Comparison of ENCODE assay signal across 10 cellular contexts in the genomic region with DNA sequence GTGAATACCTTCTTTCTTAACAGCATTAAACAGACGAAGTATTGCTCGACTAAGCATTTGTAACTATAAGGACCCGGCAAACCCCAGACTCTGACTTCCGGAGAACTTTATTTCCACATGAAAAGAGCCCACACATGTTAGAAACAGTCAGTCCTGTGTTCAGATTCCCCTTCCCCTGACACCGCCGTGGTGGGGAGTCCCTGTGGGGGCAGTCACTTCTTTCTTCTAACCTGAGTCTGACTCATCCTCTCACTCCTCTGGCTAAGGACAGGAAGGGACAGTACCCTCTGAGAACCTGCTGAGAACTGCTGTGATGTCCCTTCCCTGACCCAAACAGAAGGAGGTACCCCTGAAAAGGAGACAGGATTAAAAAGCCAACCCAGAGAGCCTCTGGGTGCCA.
DNase-seq lines count a peak whose midpoint lies in the region; ATAC-seq, FAIRE-seq and TF ChIP-seq lines count a peak whose summit lies in the region.
"Had no signal": no experiment of that assay in that cellular context is flagged by ENCODE, and none has a peak within 500 bp of the region (broad histone marks: within the 10 kb centered on the region; RNA-seq: fewer than 3 reads in every experiment).

No MANE protein-coding gene starts in this region.

- peak overlapping the region; percentile 70 to 95 (median 86) for H3K27ac ChIP-seq in pancreas
- H3K27ac ChIP-seq in vagina = peak overlapping the region; percentile 62
- H3K27ac ChIP-seq: right lobe of liver had no signal

- no peak for TF ChIP-seq POLR2A in vagina (IDR thresholded peaks at IDR 0.05)

- H3K27me3 ChIP-seq in pancreas = no peaks in the 10 kb centered on the region
- H3K27me3 ChIP-seq in vagina = no peaks in the 10 kb centered on the region
- H3K27me3 ChIP-seq: right lobe of liver had no signal

- intact Hi-C loops in pancreas (cut with DNase I) = no loop called here
- intact Hi-C loops in vagina (cut with DNase I) = no loop called here

- H3K36me3 ChIP-seq in pancreas (no peaks in the 10 kb centered on the region), vagina (no peaks in the 10 kb centered on the region)
- H3K36me3 ChIP-seq: right lobe of liver had no signal

- peaks cover 49 to 58% (median 57%) of the 10 kb centered on the region in 3 donors for H3K4me1 ChIP-seq in pancreas
- peaks cover 58% of the 10 kb centered on the region for H3K4me1 ChIP-seq in vagina

- H3K4me3 ChIP-seq in pancreas = no peak overlapping the region
- no peak overlapping the region for H3K4me3 ChIP-seq in vagina
- H3K4me3 ChIP-seq: right lobe of liver had no signal

- no peak for FAIRE-seq in pancreas (lab: Jason Lieb, UNC)

- DNase-seq in stimulated activated naive CD4-positive, alpha-beta T cell treated with Interleukin-2 at 50 U/mL for 16 hours (lab: John Stamatoyannopoulos, UW) = peak; percentile 4
- DNase-seq in stimulated activated naive CD4-positive, alpha-beta T cell (lab: John Stamatoyannopoulos, UW) = no peak
- DNase-seq in activated T-cell treated with anti-CD3 and anti-CD28 coated beads for 4 hours (peak; percentile 2), pancreas (no peak), vagina (ENCODE audit: extremely low spot score in 2 of 2) (no peak), cerebellar cortex (ENCODE audit: low spot score) (no peak), NCI-H1092 treated with DMSO at 0.1 percent for 48 hours (lab: John Stamatoyannopoulos, UW) (no peak)
- DNase-seq: IMR-90, right lobe of liver had no signal

- TF ChIP-seq CTCF in pancreas (IDR thresholded peaks at IDR 0.05) (no peak), vagina (IDR thresholded peaks at IDR 0.05) (no peak)

- ATAC-seq in pancreas (peak in 1 of 4 donors; percentile 11), GM19467 (IDR thresholded peaks at IDR 0.05; ENCODE audit: unreplicated experiment) (no peak)
- ATAC-seq: right lobe of liver had no signal

- 73 to 78% methylated on average over 6 of the region's 6 CpGs for WGBS in pancreas, 2 donors

- H3K9me3 ChIP-seq in pancreas (no peaks in the 10 kb centered on the region), vagina (no peaks in the 10 kb centered on the region)
- H3K9me3 ChIP-seq: right lobe of liver had no signal

Comparison
In these comparisons a context has a peak if more than half of its experiments do, and no peak if none do; other contexts are left out.
1. DNase-seq: peak in stimulated activated naive CD4-positive, alpha-beta T cell treated with Interleukin-2 at 50 U/mL for 16 hours (single experiment) and activated T-cell treated with anti-CD3 and anti-CD28 coated beads for 4 hours (single experiment); none in stimulated activated naive CD4-positive, alpha-beta T cell (0 of 6), pancreas (0 of 6), vagina (0 of 2), cerebellar cortex (single experiment) and NCI-H1092 treated with DMSO at 0.1 percent for 48 hours (single experiment).